Comparison of ENCODE assay signal across 23 cellular contexts in genomic region chr2:8554296-8554806, GRCh38.
"Had no signal": no experiment of that assay in that cellular context is flagged by ENCODE, and none has a peak within 500 bp of the region (broad histone marks: within the 10 kb centered on the region; RNA-seq: fewer than 3 reads in every experiment).

No MANE protein-coding gene starts in this region.

- H3K9ac ChIP-seq: neural progenitor cell had no signal

- H3K9me3 ChIP-seq: ovary, uterus had no signal

- DNase-seq: activated CD4-positive, alpha-beta T cell treated with anti-CD3 and anti-CD28 coated beads for 36 hours; activated CD4-positive, alpha-beta T cell treated with anti-CD3 and anti-CD28 coated beads, Interleukin-2, amount 50 U/mL, for 48 hours; activated gamma-delta T cell; activated T-cell treated with anti-CD3 and anti-CD28 coated beads, Interleukin-2, amount 50 U/mL, for 48 hours; cerebellar nuclear complex; effector CD8-positive, alpha-beta T cell; heart right ventricle; kidney glomerular epithelial cell; mesenchymal stem cell; stimulated activated naive CD4-positive, alpha-beta T cell treated with Interleukin-2 at 50 U/mL for 16 hours; substantia nigra had no signal

- H3K27ac Mint-ChIP-seq: activated CD4-positive, alpha-beta T cell treated with anti-CD3 and anti-CD28 coated beads for 36 hours; activated naive CD4-positive, alpha-beta T cell treated with anti-CD3 and anti-CD28 coated beads, Interleukin-2, amount 50 U/mL, for 72 hours; dendritic cell treated with granulocyte-macrophage colony-stimulating factor and Interleukin-4, amounts not matched to agents 40 ng/mL and 50 ng/mL, for 4 days; naive thymus-derived CD4-positive, alpha-beta T cell; neural progenitor cell; T-helper 2 cell treated with Interferon-gamma antibody and Interleukin-4, amounts not matched to agents 5 μg/mL and 100 μg/mL, for 36 hours; WTC11 had no signal

- H3K4me3 Mint-ChIP-seq: activated CD4-positive, alpha-beta T cell treated with anti-CD3 and anti-CD28 coated beads for 36 hours; dendritic cell treated with granulocyte-macrophage colony-stimulating factor and Interleukin-4, amounts not matched to agents 40 ng/mL and 50 ng/mL, for 4 days; naive thymus-derived CD4-positive, alpha-beta T cell; neural progenitor cell; T-helper 2 cell treated with Interferon-gamma antibody and Interleukin-4, amounts not matched to agents 5 μg/mL and 100 μg/mL, for 36 hours; WTC11 had no signal

- H3K27me3 Mint-ChIP-seq: naive thymus-derived CD4-positive, alpha-beta T cell had no signal

- H3K4me2 ChIP-seq: neural progenitor cell had no signal

- H3K27me3 ChIP-seq: adrenal gland, gastroesophageal sphincter, heart right ventricle, neural progenitor cell, ovary, tibial artery, uterus had no signal

- H3K4me1 ChIP-seq: adrenal gland, gastroesophageal sphincter, heart right ventricle, neural progenitor cell, tibial artery, uterus had no signal

- H3K4me3 ChIP-seq: adrenal gland, gastroesophageal sphincter, heart right ventricle, neural progenitor cell, ovary, tibial artery, uterus had no signal

- H3K27ac ChIP-seq: adrenal gland, gastroesophageal sphincter, heart right ventricle, neural progenitor cell, ovary, tibial artery, uterus had no signal

- H3K36me3 ChIP-seq: adrenal gland, gastroesophageal sphincter, heart right ventricle, neural progenitor cell, ovary, tibial artery, uterus had no signal

- ATAC-seq: activated CD4-positive, alpha-beta T cell treated with anti-CD3 and anti-CD28 coated beads for 36 hours; activated naive CD4-positive, alpha-beta T cell treated with anti-CD3 and anti-CD28 coated beads, Interleukin-2, amount 50 U/mL, for 72 hours; esophagus mucosa; gastroesophageal sphincter; heart right ventricle; naive thymus-derived CD4-positive, alpha-beta T cell; WTC11 had no signal

- H2AFZ ChIP-seq: neural progenitor cell had no signal
